In the genomic region with DNA sequence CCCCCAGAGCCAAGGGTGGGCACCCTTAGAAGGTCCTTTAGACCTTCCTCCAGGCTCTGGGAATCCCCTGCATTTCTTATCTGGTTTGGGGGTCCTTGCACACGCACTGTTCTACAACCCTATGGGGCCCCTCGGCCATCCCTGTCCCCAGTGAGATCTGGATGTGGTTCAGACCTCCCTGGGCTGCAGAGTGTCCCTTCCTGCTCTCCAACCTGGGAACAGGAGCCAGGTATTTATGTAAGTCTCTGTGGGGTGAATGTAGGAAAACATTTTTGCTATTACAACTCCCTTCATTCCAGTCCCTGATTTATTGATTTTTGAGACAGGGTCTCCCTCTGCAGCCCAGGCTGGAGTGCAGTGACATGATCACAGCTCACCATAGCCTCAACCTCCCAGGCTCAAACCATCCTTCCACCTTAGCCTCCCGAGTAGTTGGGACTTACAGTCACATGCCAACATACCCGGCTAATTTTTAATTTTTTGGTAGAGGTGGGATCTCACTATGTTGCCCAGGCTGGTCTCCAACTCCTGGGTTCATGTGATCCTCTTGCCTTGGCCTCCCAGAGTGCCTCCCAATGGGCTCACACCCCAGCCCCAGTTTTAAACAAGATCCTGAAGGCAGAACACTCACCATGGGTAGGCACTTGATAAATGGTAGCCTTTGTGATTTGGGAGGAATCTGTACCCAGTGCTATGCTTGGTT, we compare ENCODE assay signal across 14 cellular contexts.
"Had no signal": no experiment of that assay in that cellular context is flagged by ENCODE, and none has a peak within 500 bp of the region (broad histone marks: within the 10 kb centered on the region; RNA-seq: fewer than 3 reads in every experiment).

No MANE protein-coding gene starts in this region.

- H3K9me3 ChIP-seq: adrenal gland, heart right ventricle, left lung, neutrophil had no signal

- H3K4me3 ChIP-seq: adrenal gland, heart right ventricle, left lung had no signal

- FAIRE-seq: small intestine had no signal

- H3K27me3 ChIP-seq: adrenal gland, brain microvascular endothelial cell, heart right ventricle, left lung, neutrophil had no signal

- DNase-seq: activated CD4-positive, alpha-beta T cell treated with anti-CD3 and anti-CD28 coated beads, Interleukin-2, amount 10 ng/mL, durations not matched to agents 7 days and 5 days; activated CD4-positive, CD25-positive, alpha-beta regulatory T cell; activated CD8-positive, alpha-beta memory T cell treated with anti-CD3 and anti-CD28 coated beads for 24 hours; activated naive CD4-positive, alpha-beta T cell treated with Interleukin-2 at 50 U/mL for 16 hours; adrenal gland; brain microvascular endothelial cell; foreskin melanocyte; heart right ventricle; islet precursor cell; left lung; small intestine; stimulated activated naive CD4-positive, alpha-beta T cell; T-helper 17 cell had no signal

- ATAC-seq: heart right ventricle, left lung, T-helper 17 cell had no signal

- H3K27ac ChIP-seq: brain microvascular endothelial cell, left lung, neutrophil had no signal

- H3K36me3 ChIP-seq: adrenal gland, brain microvascular endothelial cell, heart right ventricle, left lung, neutrophil had no signal
